ENCODE assay signal across 9 cellular contexts in the genomic region with DNA sequence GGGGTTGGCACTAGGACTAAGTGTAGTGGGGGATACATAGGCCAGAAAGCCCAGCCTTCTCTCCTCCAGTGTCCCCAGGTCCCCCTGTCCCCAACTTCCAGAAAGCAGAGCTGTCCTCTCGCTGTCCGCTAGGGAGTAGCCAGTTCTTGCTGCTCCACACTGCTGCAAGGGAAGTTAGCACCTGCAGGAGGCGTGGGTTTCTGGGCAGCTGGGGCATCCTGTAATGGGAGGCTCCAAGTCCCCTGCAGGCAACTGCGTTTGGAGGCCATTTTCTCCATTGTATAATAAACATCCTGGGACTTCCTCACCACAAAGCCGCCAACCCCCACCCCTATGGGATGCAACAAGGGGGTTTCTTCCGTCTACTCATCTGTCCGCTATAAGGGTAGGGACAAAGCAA. TPM values are rescaled to one million over a fixed set of nuclear protein-coding genes. Genes with fewer than 3 reads are reported as not detected.
DNase-seq lines count a peak whose midpoint lies in the region; ATAC-seq and TF ChIP-seq lines count a peak whose summit lies in the region.
"Had no signal": no experiment of that assay in that cellular context is flagged by ENCODE, and none has a peak within 500 bp of the region (broad histone marks: within the 10 kb centered on the region; RNA-seq: fewer than 3 reads in every experiment).

No MANE protein-coding gene starts in this region.

- H3K27ac ChIP-seq in OCI-LY7 (ENCODE audit: low read depth, low read length, poor library complexity, severe bottlenecking), result no peak overlapping the region

- no peaks in the 10 kb centered on the region for H3K9me3 ChIP-seq in OCI-LY7 (ENCODE audit: low read length)

- H3K4me1 Mint-ChIP-seq in activated CD4-positive, alpha-beta memory T cell treated with anti-CD3 and anti-CD28 coated beads for 36 hours (ENCODE audit: low read depth), result peaks cover 8% of the 10 kb centered on the region
- H3K4me1 Mint-ChIP-seq in activated CD4-positive, alpha-beta memory T cell treated with anti-CD3 and anti-CD28 coated beads, Interleukin-2, amount 10 ng/mL, durations not matched to agents 7 days and 5 days, result peaks cover 12% of the 10 kb centered on the region
- H3K4me1 Mint-ChIP-seq in stimulated activated effector memory CD8-positive, alpha-beta T cell treated with anti-CD3 and anti-CD28 coated beads, Interleukin-12 subunit alpha, Interleukin-12 subunit beta, amount 100 ng/mL, for 72 hours, result peaks cover 9% of the 10 kb centered on the region

- H4K20me1 ChIP-seq in OCI-LY7 (ENCODE audit: insufficient read depth, low read length), result no peaks in the 10 kb centered on the region

- BruUV-seq in OCI-LY7 (replicated peaks; lab: Mats Ljungman, UMichigan), result no TSS peak

- ATAC-seq in stimulated activated effector memory CD8-positive, alpha-beta T cell treated with anti-CD3 and anti-CD28 coated beads, Interleukin-12 subunit alpha, Interleukin-12 subunit beta, amount 100 ng/mL, for 72 hours, result no peak
- ATAC-seq in HG02885 (IDR thresholded peaks at IDR 0.05; ENCODE audit: poor library complexity, unreplicated experiment), result no peak
- ATAC-seq in HG03095 (IDR thresholded peaks at IDR 0.05; ENCODE audit: unreplicated experiment), result no peak

- no peak overlapping the region for H2AFZ ChIP-seq in OCI-LY7 (ENCODE audit: low read length)

- intact Hi-C loops in activated CD4-positive, alpha-beta memory T cell treated with anti-CD3 and anti-CD28 coated beads for 36 hours (cut with micrococcal nuclease), result no loop called here
- intact Hi-C loops in OCI-LY7 (cut with micrococcal nuclease; ENCODE audit: unreplicated experiment), result loop anchor here (2.0 kb wide), 1 partner anchor 23 kb away; no protein-coding TSS in a partner anchor

- TF ChIP-seq CTCF in OCI-LY7 (conservative IDR thresholded peaks at IDR 0.05; ENCODE audit: low read length) (peak; percentile 34), foreskin fibroblast (IDR thresholded peaks at IDR 0.05; ENCODE audit: low read depth, low read length) (peak; percentile 31)

- H3K36me3 ChIP-seq in OCI-LY7 (ENCODE audit: insufficient read depth, low read length), result no peaks in the 10 kb centered on the region

- no peaks in the 10 kb centered on the region for H3K9me3 Mint-ChIP-seq in activated CD4-positive, alpha-beta memory T cell treated with anti-CD3 and anti-CD28 coated beads for 36 hours
- H3K9me3 Mint-ChIP-seq in activated CD4-positive, alpha-beta memory T cell treated with anti-CD3 and anti-CD28 coated beads, Interleukin-2, amount 10 ng/mL, durations not matched to agents 7 days and 5 days, result no peaks in the 10 kb centered on the region
- H3K9me3 Mint-ChIP-seq in stimulated activated effector memory CD8-positive, alpha-beta T cell treated with anti-CD3 and anti-CD28 coated beads, Interleukin-12 subunit alpha, Interleukin-12 subunit beta, amount 100 ng/mL, for 72 hours, result no peaks in the 10 kb centered on the region
- H3K9me3 Mint-ChIP-seq: activated B cell treated with CpG ODN at 0.5 μM for 24 hours had no signal

- CTCF ChIA-PET in activated CD4-positive, alpha-beta memory T cell treated with anti-CD3 and anti-CD28 coated beads for 36 hours (lab: Charles Lee), result no interaction called here
- CTCF ChIA-PET in activated CD4-positive, alpha-beta memory T cell treated with anti-CD3 and anti-CD28 coated beads, Interleukin-2, amount 10 ng/mL, durations not matched to agents 7 days and 5 days (lab: Charles Lee), result no interaction called here
- CTCF ChIA-PET in OCI-LY7 (lab: Charles Lee; ENCODE audit: unreplicated experiment), result interaction anchor here (1.0 kb wide), 1 partner anchor 13 kb away, joined by 3 read pairs; no protein-coding TSS in a partner anchor

- H3K4me2 ChIP-seq in OCI-LY7 (ENCODE audit: low read length), result peak overlapping the region; percentile 68

- H3K4me3 Mint-ChIP-seq in activated CD4-positive, alpha-beta memory T cell treated with anti-CD3 and anti-CD28 coated beads for 36 hours, result no peak overlapping the region
- H3K4me3 Mint-ChIP-seq in activated CD4-positive, alpha-beta memory T cell treated with anti-CD3 and anti-CD28 coated beads, Interleukin-2, amount 10 ng/mL, durations not matched to agents 7 days and 5 days, result no peak overlapping the region
- peak overlapping the region; percentile 70 for H3K4me3 Mint-ChIP-seq in stimulated activated effector memory CD8-positive, alpha-beta T cell treated with anti-CD3 and anti-CD28 coated beads, Interleukin-12 subunit alpha, Interleukin-12 subunit beta, amount 100 ng/mL, for 72 hours

- H3K36me3 Mint-ChIP-seq in activated CD4-positive, alpha-beta memory T cell treated with anti-CD3 and anti-CD28 coated beads for 36 hours, result peaks cover 3% of the 10 kb centered on the region
- no peaks in the 10 kb centered on the region for H3K36me3 Mint-ChIP-seq in activated CD4-positive, alpha-beta memory T cell treated with anti-CD3 and anti-CD28 coated beads, Interleukin-2, amount 10 ng/mL, durations not matched to agents 7 days and 5 days (ENCODE audit: low read depth)
- H3K36me3 Mint-ChIP-seq in stimulated activated effector memory CD8-positive, alpha-beta T cell treated with anti-CD3 and anti-CD28 coated beads, Interleukin-12 subunit alpha, Interleukin-12 subunit beta, amount 100 ng/mL, for 72 hours, result peaks cover 6% of the 10 kb centered on the region

- no peaks in the 10 kb centered on the region for H3K9me2 ChIP-seq in OCI-LY7 (ENCODE audit: insufficient read depth, low read length)

- H3K79me2 ChIP-seq in OCI-LY7 (ENCODE audit: insufficient read depth, low read depth, low read length), result no peaks in the 10 kb centered on the region

- peaks cover 36% of the 10 kb centered on the region for H3K27me3 Mint-ChIP-seq in activated CD4-positive, alpha-beta memory T cell treated with anti-CD3 and anti-CD28 coated beads for 36 hours
- H3K27me3 Mint-ChIP-seq in activated CD4-positive, alpha-beta memory T cell treated with anti-CD3 and anti-CD28 coated beads, Interleukin-2, amount 10 ng/mL, durations not matched to agents 7 days and 5 days, result peaks cover 48% of the 10 kb centered on the region

- no peak overlapping the region for H3K27ac Mint-ChIP-seq in activated CD4-positive, alpha-beta memory T cell treated with anti-CD3 and anti-CD28 coated beads for 36 hours
- no peak overlapping the region for H3K27ac Mint-ChIP-seq in activated CD4-positive, alpha-beta memory T cell treated with anti-CD3 and anti-CD28 coated beads, Interleukin-2, amount 10 ng/mL, durations not matched to agents 7 days and 5 days
- H3K27ac Mint-ChIP-seq in stimulated activated effector memory CD8-positive, alpha-beta T cell treated with anti-CD3 and anti-CD28 coated beads, Interleukin-12 subunit alpha, Interleukin-12 subunit beta, amount 100 ng/mL, for 72 hours, result no peak overlapping the region
- H3K27ac Mint-ChIP-seq: activated B cell treated with CpG ODN at 0.5 μM for 24 hours had no signal

- H3K4me3 ChIP-seq in OCI-LY7 (ENCODE audit: low read depth, low read length, poor library complexity, severe bottlenecking), result peak overlapping the region; percentile 70
- no peak overlapping the region for H3K4me3 ChIP-seq in foreskin fibroblast (ENCODE audit: low read depth in 1 of 2, low read length in 2 of 2)

- POLR2A ChIA-PET in activated CD4-positive, alpha-beta memory T cell treated with anti-CD3 and anti-CD28 coated beads for 36 hours (lab: Charles Lee), result no interaction called here
- POLR2A ChIA-PET in activated CD4-positive, alpha-beta memory T cell treated with anti-CD3 and anti-CD28 coated beads, Interleukin-2, amount 10 ng/mL, durations not matched to agents 7 days and 5 days (lab: Charles Lee), result no interaction called here
- POLR2A ChIA-PET in OCI-LY7 (lab: Charles Lee), result no interaction called here

- H3K4me1 ChIP-seq in OCI-LY7 (ENCODE audit: insufficient read depth, low read length, poor library complexity, severe bottlenecking), result peaks cover 37% of the 10 kb centered on the region

- peak; percentile 15 for DNase-seq in activated CD4-positive, alpha-beta memory T cell treated with anti-CD3 and anti-CD28 coated beads for 36 hours
- DNase-seq in activated CD4-positive, alpha-beta memory T cell treated with anti-CD3 and anti-CD28 coated beads, Interleukin-2, amount 10 ng/mL, durations not matched to agents 7 days and 5 days, result no peak
- peak; percentile 72 for DNase-seq in OCI-LY7 (ENCODE audit: low spot score)
- DNase-seq in foreskin fibroblast, result peak in 1 of 2 donors; percentile 38
- no peak for DNase-seq in stimulated activated effector memory CD8-positive, alpha-beta T cell treated with anti-CD3 and anti-CD28 coated beads, Interleukin-12 subunit alpha, Interleukin-12 subunit beta, amount 100 ng/mL, for 72 hours (ENCODE audit: low spot score in 2 of 2)
- no peak for DNase-seq in foreskin melanocyte
- DNase-seq: activated B cell treated with CpG ODN at 0.5 μM for 24 hours had no signal

RNA-seq across cellular contexts. Expression of gene RPRML, which starts 1.7 kb away (rescaled TPM):
- total RNA-seq in activated CD4-positive, alpha-beta memory T cell treated with anti-CD3 and anti-CD28 coated beads for 36 hours, result not detected
- not detected for total RNA-seq in activated CD4-positive, alpha-beta memory T cell treated with anti-CD3 and anti-CD28 coated beads, Interleukin-2, amount 10 ng/mL, durations not matched to agents 7 days and 5 days
- total RNA-seq in OCI-LY7 (2014; rRNA removed; shearing (Covaris generic)), result 8.8 and 12.8 TPM in 2 replicates
- 0.57 and 1.2 TPM in 2 replicates for total RNA-seq in OCI-LY7 (2022)
- total RNA-seq: activated B cell treated with CpG ODN at 0.5 μM for 24 hours had no signal

RNA-seq across cellular contexts. Expression of gene GOSR2, which starts 54.4 kb away (rescaled TPM):
- total RNA-seq in activated CD4-positive, alpha-beta memory T cell treated with anti-CD3 and anti-CD28 coated beads for 36 hours, result 10 to 100 TPM; 40.1 to 40.8 TPM
- 10 to 100 TPM; 53.2 to 56.3 TPM for total RNA-seq in activated CD4-positive, alpha-beta memory T cell treated with anti-CD3 and anti-CD28 coated beads, Interleukin-2, amount 10 ng/mL, durations not matched to agents 7 days and 5 days
- 40.9 and 46.5 TPM in 2 replicates for total RNA-seq in OCI-LY7 (2014; rRNA removed; shearing (Covaris generic))
- total RNA-seq in OCI-LY7 (2022), result 61.6 and 62.8 TPM in 2 replicates

Comparison
In these comparisons a context has a peak if more than half of its experiments do, and no peak if none do; other contexts are left out.
1. DNase-seq: peak in activated CD4-positive, alpha-beta memory T cell treated with anti-CD3 and anti-CD28 coated beads for 36 hours (single experiment) and OCI-LY7 (single experiment); none in activated CD4-positive, alpha-beta memory T cell treated with anti-CD3 and anti-CD28 coated beads, Interleukin-2, amount 10 ng/mL, durations not matched to agents 7 days and 5 days (single experiment), stimulated activated effector memory CD8-positive, alpha-beta T cell treated with anti-CD3 and anti-CD28 coated beads, Interleukin-12 subunit alpha, Interleukin-12 subunit beta, amount 100 ng/mL, for 72 hours (0 of 2) and foreskin melanocyte (single experiment).